In the genomic region with DNA sequence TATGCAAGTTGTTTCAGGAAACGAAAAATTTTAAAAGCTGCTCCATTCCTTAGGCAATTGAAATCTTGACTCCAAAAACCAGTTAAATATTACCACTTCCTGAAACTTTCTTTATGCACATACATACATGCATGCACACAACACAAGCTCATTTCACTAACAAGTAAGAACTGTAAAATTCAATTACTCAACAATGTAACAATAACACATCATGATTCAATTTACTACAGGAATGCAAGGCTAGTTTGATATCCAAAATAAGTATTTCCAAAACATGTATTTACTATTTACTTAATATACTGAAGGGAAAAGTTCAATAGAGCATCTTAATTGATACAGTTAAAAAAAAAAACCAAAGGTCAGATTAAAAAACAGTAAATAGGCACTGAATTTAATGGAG, we compare ENCODE assay signal across 18 cellular contexts. TPM values are rescaled to one million over a fixed set of nuclear protein-coding genes. Genes with fewer than 3 reads are reported as not detected.
DNase-seq lines count a peak whose midpoint lies in the region; ATAC-seq, FAIRE-seq and TF ChIP-seq lines count a peak whose summit lies in the region.
"Had no signal": no experiment of that assay in that cellular context is flagged by ENCODE, and none has a peak within 500 bp of the region (broad histone marks: within the 10 kb centered on the region; RNA-seq: fewer than 3 reads in every experiment).

No MANE protein-coding gene starts in this region.

- H3K4me3 ChIP-seq in endodermal cell (ENCODE audit: low read length) = peak overlapping the region; percentile 32
- H3K4me3 ChIP-seq: A549 had no signal

- H3K9ac ChIP-seq in endodermal cell (ENCODE audit: extremely low read depth, low read length, poor library complexity, severe bottlenecking) = no peak overlapping the region
- H3K9ac ChIP-seq: KMS-11, SK-N-SH had no signal

- DNase-seq in SIG-M5 treated with dmso at 0.1 percent for 504 hours (lab: John Stamatoyannopoulos, UW; ENCODE audit: unreplicated experiment) (peak; percentile 31), SIG-M5 (lab: John Stamatoyannopoulos, UW) (no peak), D721Med (ENCODE audit: insufficient read length, low spot score) (no peak), MV-4-11 (lab: John Stamatoyannopoulos, UW) (peak; percentile 71), endodermal cell (no peak)
- no peak for DNase-seq in stimulated activated naive CD8-positive, alpha-beta T cell treated with anti-CD3 and anti-CD28 coated beads, Interleukin-15, amount 100 ng/mL, for 72 hours
- DNase-seq in activated CD4-positive, CD25-positive, alpha-beta regulatory T cell treated with anti-CD3 and anti-CD28 coated beads, Interleukin-2, amount 50 U/mL, for 72 hours = no peak
- DNase-seq: C1 segment of cervical spinal cord, DMS153, NCI-H187 treated with DMSO at 0.1 percent for 48 hours, NCI-H446, NCI-H748 treated with DMSO at 0.1 percent for 48 hours, SK-N-SH had no signal

- H3K4me1 Mint-ChIP-seq in endodermal cell = peaks cover 4% of the 10 kb centered on the region
- H3K4me1 Mint-ChIP-seq in stimulated activated naive CD8-positive, alpha-beta T cell treated with anti-CD3 and anti-CD28 coated beads, Interleukin-15, amount 100 ng/mL, for 72 hours = peaks cover 50% of the 10 kb centered on the region

- H3K27me3 Mint-ChIP-seq in endodermal cell (ENCODE audit: insufficient read depth) = no peaks in the 10 kb centered on the region
- no peaks in the 10 kb centered on the region for H3K27me3 Mint-ChIP-seq in stimulated activated naive CD8-positive, alpha-beta T cell treated with anti-CD3 and anti-CD28 coated beads, Interleukin-15, amount 100 ng/mL, for 72 hours

- no peak overlapping the region for H3K27ac Mint-ChIP-seq in endodermal cell
- H3K27ac Mint-ChIP-seq in stimulated activated naive CD8-positive, alpha-beta T cell treated with anti-CD3 and anti-CD28 coated beads, Interleukin-15, amount 100 ng/mL, for 72 hours = no peak overlapping the region

- FAIRE-seq in D721Med (lab: Jason Lieb, UNC) = peak; percentile 38
- FAIRE-seq: A549, HepG2 had no signal

- H3K9me3 ChIP-seq in endodermal cell (ENCODE audit: control insufficient read depth, low read length) = peaks cover 29% of the 10 kb centered on the region

- ATAC-seq in stimulated activated naive CD8-positive, alpha-beta T cell treated with anti-CD3 and anti-CD28 coated beads, Interleukin-15, amount 100 ng/mL, for 72 hours = no peak
- no peak for ATAC-seq in HG03108 (IDR thresholded peaks at IDR 0.05; ENCODE audit: unreplicated experiment)
- ATAC-seq: A549, HepG2, Panc1 had no signal

- H3K4me3 Mint-ChIP-seq in endodermal cell = no peak overlapping the region
- H3K4me3 Mint-ChIP-seq in stimulated activated naive CD8-positive, alpha-beta T cell treated with anti-CD3 and anti-CD28 coated beads, Interleukin-15, amount 100 ng/mL, for 72 hours = peak overlapping the region in 1 of 2 donors; percentile 37

- H3K36me3 Mint-ChIP-seq in endodermal cell (ENCODE audit: low read depth) = peaks cover 84% of the 10 kb centered on the region

- no peaks in the 10 kb centered on the region for H3K27me3 ChIP-seq in endodermal cell (ENCODE audit: control insufficient read depth, insufficient read depth, low read length, poor library complexity, severe bottlenecking)

- peaks cover 3% of the 10 kb centered on the region for H3K4me1 ChIP-seq in endodermal cell (ENCODE audit: control insufficient read depth, insufficient read depth, low read length)

- H3K27ac ChIP-seq in endodermal cell (ENCODE audit: low read depth, low read length) = no peak overlapping the region
- H3K27ac ChIP-seq: A549, KMS-11 had no signal

- peaks cover 98% of the 10 kb centered on the region for H3K36me3 ChIP-seq in endodermal cell (ENCODE audit: control insufficient read depth, insufficient read depth, low read length)

- no peak for TF ChIP-seq CTCF in D721Med (IDR thresholded peaks at IDR 0.05; ENCODE audit: insufficient read depth, missing control alignments)
- no peak for TF ChIP-seq CTCF in endodermal cell (conservative IDR thresholded peaks at IDR 0.05)

- WGBS in endodermal cell (ENCODE audit: insufficient coverage in 1 of 2, insufficient read length in 1 of 2), 2 experiments = 97 to 100% methylated on average over 1 of the region's 1 CpG

- H3K9me3 Mint-ChIP-seq in endodermal cell = peaks cover 12% of the 10 kb centered on the region
- H3K9me3 Mint-ChIP-seq in stimulated activated naive CD8-positive, alpha-beta T cell treated with anti-CD3 and anti-CD28 coated beads, Interleukin-15, amount 100 ng/mL, for 72 hours = peaks cover 14 to 15% of the 10 kb centered on the region in 2 donors

RNA-seq across cellular contexts. Expression of gene NAP1L1, which starts 19.6 kb away (rescaled TPM):
- total RNA-seq in endodermal cell = 100 to 1,000 TPM; 711 to 829 TPM
- polyA plus RNA-seq in endodermal cell (2013, experiment 1 of 2) = 1,267 TPM
- 1,250 TPM for polyA plus RNA-seq in endodermal cell (2013, experiment 2 of 2)

RNA-seq across cellular contexts. Expression of gene PHLDA1, which starts 33.3 kb away (rescaled TPM):
- total RNA-seq in endodermal cell = 10 to 100 TPM in 1 of 2 donors, 1 to 10 TPM in 1; 3.7 to 16.2 TPM
- 14.9 TPM for polyA plus RNA-seq in endodermal cell (2013, experiment 1 of 2)
- 13.4 TPM for polyA plus RNA-seq in endodermal cell (2013, experiment 2 of 2)

Comparison
In these comparisons a context has a peak if more than half of its experiments do, and no peak if none do; other contexts are left out.
1. DNase-seq: peak in SIG-M5 treated with dmso at 0.1 percent for 504 hours (single experiment) and MV-4-11 (single experiment); none in SIG-M5 (single experiment), D721Med (single experiment), endodermal cell (single experiment), stimulated activated naive CD8-positive, alpha-beta T cell treated with anti-CD3 and anti-CD28 coated beads, Interleukin-15, amount 100 ng/mL, for 72 hours (0 of 2) and activated CD4-positive, CD25-positive, alpha-beta regulatory T cell treated with anti-CD3 and anti-CD28 coated beads, Interleukin-2, amount 50 U/mL, for 72 hours (single experiment).